In the genomic region with DNA sequence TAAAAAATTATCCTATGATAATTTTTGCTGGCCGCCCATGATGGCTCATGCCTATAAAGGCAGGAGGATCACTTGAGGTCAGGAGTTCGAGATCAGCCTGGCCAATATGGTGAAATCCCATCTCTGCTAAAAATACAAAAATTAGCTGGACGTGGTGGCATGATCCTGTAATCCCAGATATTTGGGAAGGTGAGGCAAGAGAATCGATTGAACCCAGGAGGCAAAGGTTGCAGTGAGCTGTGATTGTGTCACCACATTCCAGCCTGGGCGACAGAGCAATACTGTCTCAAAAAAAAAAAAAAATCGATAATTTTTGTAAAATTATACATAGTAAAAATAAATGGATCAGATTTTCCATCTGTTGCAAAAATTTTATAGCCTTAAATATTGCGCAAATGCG, we compare ENCODE assay signal across 28 cellular contexts.
"Had no signal": no experiment of that assay in that cellular context is flagged by ENCODE, and none has a peak within 500 bp of the region (broad histone marks: within the 10 kb centered on the region; RNA-seq: fewer than 3 reads in every experiment).

No MANE protein-coding gene starts in this region.

- H3K27me3 ChIP-seq: neural progenitor cell, ovary, spleen, stomach, thyroid gland, tibial nerve, upper lobe of left lung, vagina had no signal

- DNase-seq: natural killer cell; occipital lobe; ovary; posterior cingulate gyrus; psoas muscle; right cardiac atrium; spleen; stimulated activated CD4-positive, alpha-beta T cell treated with anti-CD3 and anti-CD28 coated beads, Interleukin-12 subunit alpha, Interleukin-12 subunit beta, amount 100 ng/mL, for 4 hours; stimulated activated CD4-positive, alpha-beta T cell treated with anti-CD3 and anti-CD28 coated beads, Interleukin-1b, Interleukin-23, amount 100 ng/mL, for 48 hours; stimulated activated CD4-positive, alpha-beta T cell treated with anti-CD3 and anti-CD28 coated beads, Interleukin-4, amount 100 ng/mL, for 1 hour; stimulated activated naive B cell treated with anti-CD40 and anti-IgM and Interleukin-4, amounts not matched to agents 10 μg/mL and 1 μg/mL and 100 μg/mL, for 72 hours; stimulated activated naive CD4-positive, alpha-beta T cell treated with Interleukin-2 at 50 U/mL for 16 hours; stomach; thyroid gland; trophoblast cell; upper lobe of left lung had no signal

- H3K9me3 Mint-ChIP-seq: nephron; neural progenitor cell; stimulated activated naive CD8-positive, alpha-beta T cell treated with anti-CD3 and anti-CD28 coated beads, Interleukin-15, Interleukin-2, amounts not matched to agents 100 ng/mL and 50 ng/mL, for 24 hours had no signal

- H3K4me1 Mint-ChIP-seq: natural killer cell; nephron; stimulated activated effector memory CD8-positive, alpha-beta T cell treated with anti-CD3 and anti-CD28 coated beads, Interleukin-12 subunit alpha, Interleukin-12 subunit beta, amount 100 ng/mL, for 72 hours had no signal

- H3K4me1 ChIP-seq: neural progenitor cell, parathyroid adenoma, psoas muscle, stomach, thyroid gland, tibial nerve, upper lobe of left lung had no signal

- H3K27ac Mint-ChIP-seq: natural killer cell; nephron; neural progenitor cell; progenitor cell of endocrine pancreas; stimulated activated effector memory CD8-positive, alpha-beta T cell treated with anti-CD3 and anti-CD28 coated beads, Interleukin-12 subunit alpha, Interleukin-12 subunit beta, amount 100 ng/mL, for 72 hours; stimulated activated naive B cell treated with anti-CD40 and anti-IgM and Interleukin-4, amounts not matched to agents 10 μg/mL and 1 μg/mL and 100 μg/mL, for 72 hours; stimulated activated naive CD8-positive, alpha-beta T cell treated with anti-CD3 and anti-CD28 coated beads, Interleukin-15, Interleukin-2, amounts not matched to agents 100 ng/mL and 50 ng/mL, for 24 hours had no signal

- H3K9me3 ChIP-seq: ovary, psoas muscle, stomach, thoracic aorta, thyroid gland, tibial nerve, upper lobe of left lung, vagina had no signal

- H3K36me3 ChIP-seq: neural progenitor cell, ovary, spleen, stomach, thoracic aorta, thyroid gland, tibial nerve, upper lobe of left lung, vagina had no signal

- H3K4me3 ChIP-seq: neural progenitor cell, ovary, psoas muscle, skin epidermis, smooth muscle cell, spleen, stomach, thoracic aorta, thyroid gland, tibial nerve, upper lobe of left lung, vagina had no signal

- H3K27me3 Mint-ChIP-seq: progenitor cell of endocrine pancreas; stimulated activated naive B cell treated with anti-CD40 and anti-IgM and Interleukin-4, amounts not matched to agents 10 μg/mL and 1 μg/mL and 100 μg/mL, for 72 hours; stimulated activated naive CD8-positive, alpha-beta T cell treated with anti-CD3 and anti-CD28 coated beads, Interleukin-15, Interleukin-2, amounts not matched to agents 100 ng/mL and 50 ng/mL, for 24 hours had no signal

- H3K9ac ChIP-seq: neural progenitor cell, parathyroid adenoma had no signal

- ATAC-seq: natural killer cell; psoas muscle; right cardiac atrium; sciatic nerve; stimulated activated effector memory CD8-positive, alpha-beta T cell treated with anti-CD3 and anti-CD28 coated beads, Interleukin-12 subunit alpha, Interleukin-12 subunit beta, amount 100 ng/mL, for 72 hours; stimulated activated naive B cell treated with anti-CD40 and anti-IgM and Interleukin-4, amounts not matched to agents 10 μg/mL and 1 μg/mL and 100 μg/mL, for 72 hours had no signal

- H3K27ac ChIP-seq: neural progenitor cell, ovary, parathyroid adenoma, psoas muscle, spleen, stomach, thoracic aorta, thyroid gland, tibial nerve, upper lobe of left lung, vagina had no signal

- H3K4me3 Mint-ChIP-seq: natural killer cell; nephron; neural progenitor cell; stimulated activated effector memory CD8-positive, alpha-beta T cell treated with anti-CD3 and anti-CD28 coated beads, Interleukin-12 subunit alpha, Interleukin-12 subunit beta, amount 100 ng/mL, for 72 hours; stimulated activated naive B cell treated with anti-CD40 and anti-IgM and Interleukin-4, amounts not matched to agents 10 μg/mL and 1 μg/mL and 100 μg/mL, for 72 hours; stimulated activated naive CD8-positive, alpha-beta T cell treated with anti-CD3 and anti-CD28 coated beads, Interleukin-15, Interleukin-2, amounts not matched to agents 100 ng/mL and 50 ng/mL, for 24 hours had no signal

- H3K36me3 Mint-ChIP-seq: natural killer cell; neural progenitor cell; stimulated activated effector memory CD8-positive, alpha-beta T cell treated with anti-CD3 and anti-CD28 coated beads, Interleukin-12 subunit alpha, Interleukin-12 subunit beta, amount 100 ng/mL, for 72 hours had no signal
